In the genomic region with DNA sequence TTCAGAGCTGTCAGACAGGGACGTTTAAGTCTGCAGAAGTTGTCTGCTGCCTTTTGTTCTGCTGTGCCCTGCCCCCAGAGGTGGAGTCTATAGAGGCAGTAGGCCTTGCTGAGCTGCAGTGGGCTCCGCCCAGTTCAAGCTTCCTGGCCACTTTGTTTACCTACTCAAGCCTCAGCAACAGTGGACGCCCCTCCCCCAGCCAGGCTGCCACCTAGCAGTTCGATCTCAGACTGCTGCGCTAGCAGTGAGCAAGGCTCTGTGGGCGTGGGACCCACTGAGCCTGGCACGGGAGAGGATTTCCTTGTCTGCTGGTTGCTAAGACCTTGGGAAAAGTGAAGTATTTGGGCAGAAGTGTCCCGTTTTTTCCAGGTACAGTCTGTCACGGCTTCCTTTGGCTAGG, we compare ENCODE assay signal across 7 cellular contexts. TPM values are rescaled to one million over a fixed set of nuclear protein-coding genes. Genes with fewer than 3 reads are reported as not detected.
DNase-seq lines count a peak whose midpoint lies in the region; TF ChIP-seq lines count a peak whose summit lies in the region.
"Not testable (repeated sequence)": the region's sequence is repeated elsewhere in the genome, so short reads cannot be mapped to it uniquely, and the experiment has no call there.

No MANE protein-coding gene starts in this region.

- H4K20me1 ChIP-seq in Karpas-422 (ENCODE audit: insufficient read depth, low read depth, low read length); neural progenitor cell (ENCODE audit: low read depth): not testable (repeated sequence)

- H3K4me1 Mint-ChIP-seq in neural progenitor cell = not testable (repeated sequence)

- not testable (repeated sequence) for H3K36me3 ChIP-seq in Karpas-422 (ENCODE audit: insufficient read depth, low read length); neural progenitor cell

- TF ChIP-seq CTCF in epithelial cell of esophagus (IDR thresholded peaks at IDR 0.05; ENCODE audit: insufficient read depth, low read depth, low read length, missing control alignments) = not testable (repeated sequence)
- peak; percentile 15 for TF ChIP-seq CTCF in neural progenitor cell (IDR thresholded peaks at IDR 0.05)

- H3K4me3 Mint-ChIP-seq in neural progenitor cell = not testable (repeated sequence)

- H3K27me3 ChIP-seq in Karpas-422 (ENCODE audit: low read length); neural progenitor cell: not testable (repeated sequence)

- H3K36me3 Mint-ChIP-seq in neural progenitor cell = not testable (repeated sequence)

- peak; percentile 3 for DNase-seq in Daoy (ENCODE audit: low read depth)
- DNase-seq in Karpas-422 = peak; percentile 27
- peak; percentile 12 for DNase-seq in NCI-H774 (lab: John Stamatoyannopoulos, UW)
- peak; percentile 5 for DNase-seq in UCSD-AML1 (lab: John Stamatoyannopoulos, UW; ENCODE audit: unreplicated experiment)
- peak; percentile 9 for DNase-seq in epithelial cell of esophagus (ENCODE audit: low read depth)
- peak; percentile 37 for DNase-seq in left kidney (ENCODE audit: low read depth, low spot score)
- peak; percentile 88 for DNase-seq in neural progenitor cell (ENCODE audit: low spot score)

- H3K27ac ChIP-seq in Karpas-422 (ENCODE audit: low read length); neural progenitor cell: not testable (repeated sequence)

- H3K9me3 ChIP-seq in Karpas-422 (ENCODE audit: low read length); neural progenitor cell (ENCODE audit: low read depth): not testable (repeated sequence)

- H3K79me2 ChIP-seq in Karpas-422 (ENCODE audit: low read length); neural progenitor cell (ENCODE audit: low read depth): not testable (repeated sequence)

- H3F3A ChIP-seq in neural progenitor cell (ENCODE audit: low read depth) = not testable (repeated sequence)

- H3K4me1 ChIP-seq in Karpas-422 (ENCODE audit: low read length) = not testable (repeated sequence)
- H3K4me1 ChIP-seq in neural progenitor cell = peaks cover 13% of the 10 kb centered on the region

- H3K27ac Mint-ChIP-seq in neural progenitor cell = not testable (repeated sequence)

- H3K4me2 ChIP-seq in Karpas-422 (ENCODE audit: low read depth, low read length, poor library complexity, severe bottlenecking) = not testable (repeated sequence)
- H3K4me2 ChIP-seq in neural progenitor cell = peak overlapping the region; percentile 71

- not testable (repeated sequence) for H2AFZ ChIP-seq in Karpas-422 (ENCODE audit: low read length)
- H2AFZ ChIP-seq in neural progenitor cell (replicated peaks) = peak overlapping the region; percentile 96

- H3K9ac ChIP-seq in Karpas-422 (ENCODE audit: low read length); neural progenitor cell: not testable (repeated sequence)

- H3K9me3 Mint-ChIP-seq in neural progenitor cell = not testable (repeated sequence)

- H3K4me3 ChIP-seq in Karpas-422 (ENCODE audit: low read length); epithelial cell of esophagus (ENCODE audit: low read length): not testable (repeated sequence)
- H3K4me3 ChIP-seq in neural progenitor cell = peak overlapping the region; percentile 39

- not testable (repeated sequence) for H3K27me3 Mint-ChIP-seq in neural progenitor cell (ENCODE audit: insufficient read depth, low read depth)

- H3K9me2 ChIP-seq in Karpas-422 (replicated peaks; ENCODE audit: insufficient read depth, low read length) = not testable (repeated sequence)

RNA-seq across cellular contexts. Expression of gene SMARCAD1, which starts 59.6 kb away (rescaled TPM):
- total RNA-seq in Daoy (2014; rRNA removed; shearing (Covaris generic)) = 18.1 and 22.9 TPM in 2 replicates
- 44.6 and 76.7 TPM in 2 replicates for total RNA-seq in Karpas-422 (2014; rRNA removed; shearing (Covaris generic); ENCODE audit: low replicate concordance)
- total RNA-seq in neural progenitor cell (ENCODE audit: low replicate concordance) = 66.6 and 115 TPM in 2 replicates

Comparison
In these comparisons a context has a peak if more than half of its experiments do, and no peak if none do; other contexts are left out.
1. DNase-seq: peak in every context shown above with its lines; median percentile 88 in neural progenitor cell; 37 in left kidney; 27 in Karpas-422; 12 in NCI-H774; 9 in epithelial cell of esophagus; 5 in UCSD-AML1; 3 in Daoy.